ENCODE assay signal across 20 cellular contexts in the genomic region with DNA sequence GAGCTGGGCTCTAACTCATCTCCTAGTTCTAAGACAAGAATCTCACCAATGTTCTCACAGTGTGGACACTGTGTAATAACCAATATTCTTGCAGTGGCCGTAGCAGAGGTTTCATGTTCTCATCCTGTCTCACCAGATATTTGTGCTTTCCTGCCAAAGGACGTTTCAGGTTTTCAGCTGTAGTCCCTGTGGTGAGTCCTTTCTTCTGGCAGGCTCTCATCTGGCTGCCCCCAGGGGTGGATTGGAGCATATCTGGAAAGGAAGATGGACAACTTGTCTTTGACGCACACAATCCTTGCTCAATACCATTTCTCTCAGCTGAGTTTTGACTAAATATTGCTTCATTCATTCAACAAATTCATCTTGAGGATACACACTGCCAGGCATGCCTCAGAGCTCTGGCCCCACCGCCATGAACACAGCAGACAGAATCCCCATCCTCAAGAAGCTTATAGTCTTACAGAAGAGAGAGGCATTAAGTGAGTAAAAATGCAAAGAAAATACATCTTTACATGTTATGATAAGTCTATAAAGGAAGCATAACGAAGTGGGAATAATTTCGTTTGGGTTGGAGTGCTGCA. TPM values are rescaled to one million over a fixed set of nuclear protein-coding genes. Genes with fewer than 3 reads are reported as not detected.
A peak's percentile ranks its signal among the peaks of the same experiment; 100 is the strongest.
DNase-seq lines count a peak whose midpoint lies in the region; ATAC-seq and TF ChIP-seq lines count a peak whose summit lies in the region.
"Had no signal": no experiment of that assay in that cellular context is flagged by ENCODE, and none has a peak within 500 bp of the region (broad histone marks: within the 10 kb centered on the region; RNA-seq: fewer than 3 reads in every experiment).

No MANE protein-coding gene starts in this region.

- no peak overlapping the region for H2AFZ ChIP-seq in parathyroid adenoma

- no peak for TF ChIP-seq POLR2A in heart left ventricle (IDR thresholded peaks at IDR 0.05)
- TF ChIP-seq POLR2A in vagina (IDR thresholded peaks at IDR 0.05): no peak
- no peak for TF ChIP-seq POLR2A in spleen (IDR thresholded peaks at IDR 0.05)

- H3K9ac ChIP-seq in parathyroid adenoma: no peak overlapping the region

- no peaks in the 10 kb centered on the region for H3K27me3 ChIP-seq in heart left ventricle
- no peaks in the 10 kb centered on the region for H3K27me3 ChIP-seq in parathyroid adenoma (ENCODE audit: control insufficient read depth, insufficient read depth, low read length)
- H3K27me3 ChIP-seq in vagina: no peaks in the 10 kb centered on the region
- H3K27me3 ChIP-seq in spleen (replicated peaks in 1 of 7): peaks cover 0 to 9% (median 0%) of the 10 kb centered on the region in 7 donors

- H3K27ac ChIP-seq in heart left ventricle (peak overlapping the region; percentile 14 to 86 (median 70)), parathyroid adenoma (peak overlapping the region; percentile 57), vagina (peak overlapping the region; percentile 13), spleen (no peak overlapping the region)
- H3K27ac ChIP-seq: RWPE1, thoracic aorta, VCaP had no signal

- ATAC-seq in heart left ventricle: peak; percentile 21 to 82 (median 62)
- ATAC-seq in GM21737 (IDR thresholded peaks at IDR 0.05; ENCODE audit: unreplicated experiment): no peak
- ATAC-seq: stimulated activated naive B cell treated with anti-CD40 and anti-IgM and Interleukin-4, amounts not matched to agents 10 μg/mL and 1 μg/mL and 100 μg/mL, for 72 hours had no signal

- peaks cover 0 to 40% (median 19%) of the 10 kb centered on the region in 12 donors for H3K4me1 ChIP-seq in heart left ventricle
- no peaks in the 10 kb centered on the region for H3K4me1 ChIP-seq in parathyroid adenoma
- peaks cover 8% of the 10 kb centered on the region for H3K4me1 ChIP-seq in vagina
- H3K4me1 ChIP-seq in spleen: no peaks in the 10 kb centered on the region

- 49 to 61% (median 57%) methylated on average over 6 of the region's 6 CpGs for WGBS in heart left ventricle, 4 donors
- 61 to 87% (median 78%) methylated on average over 6 of the region's 6 CpGs for WGBS in spleen, 5 donors

- H3K4me3 ChIP-seq in epithelial cell of esophagus (ENCODE audit: low read length) (no peak overlapping the region), heart left ventricle (peak overlapping the region in 2 of 12 donors; percentile 21 to 27), parathyroid adenoma (ENCODE audit: low read depth, low read length) (no peak overlapping the region), vagina (no peak overlapping the region), spleen (no peak overlapping the region)
- H3K4me3 ChIP-seq: thoracic aorta had no signal

- H3K4me2 ChIP-seq in parathyroid adenoma (ENCODE audit: low read length): no peak overlapping the region

- no peaks in the 10 kb centered on the region for H3K79me2 ChIP-seq in parathyroid adenoma

- no peaks in the 10 kb centered on the region for H3K36me3 ChIP-seq in heart left ventricle
- no peaks in the 10 kb centered on the region for H3K36me3 ChIP-seq in parathyroid adenoma (ENCODE audit: control insufficient read depth, insufficient read depth, low read length)
- no peaks in the 10 kb centered on the region for H3K36me3 ChIP-seq in vagina
- no peaks in the 10 kb centered on the region for H3K36me3 ChIP-seq in spleen
- H3K36me3 ChIP-seq: thoracic aorta had no signal

- intact Hi-C loops in heart left ventricle (cut with DNase I) (loop anchor here in 1 of 10 donors (10.0 kb wide), 1 partner anchor 87 kb away; no protein-coding TSS in a partner anchor), vagina (cut with DNase I) (no loop called here), spleen (cut with DNase I; ENCODE audit: low total_unique reads) (no loop called here)

- H3K9me3 ChIP-seq in heart left ventricle: peaks cover 0 to 14% (median 3%) of the 10 kb centered on the region in 12 donors
- no peaks in the 10 kb centered on the region for H3K9me3 ChIP-seq in parathyroid adenoma (ENCODE audit: control insufficient read depth, low read length)
- no peaks in the 10 kb centered on the region for H3K9me3 ChIP-seq in vagina
- peaks cover 0 to 11% (median 4%) of the 10 kb centered on the region in 8 donors for H3K9me3 ChIP-seq in spleen

- TF ChIP-seq CTCF in epithelial cell of esophagus (IDR thresholded peaks at IDR 0.05; ENCODE audit: insufficient read depth, low read depth, low read length, missing control alignments) (no peak), heart left ventricle (IDR thresholded peaks at IDR 0.05) (no peak), parathyroid adenoma (IDR thresholded peaks at IDR 0.05) (no peak), vagina (IDR thresholded peaks at IDR 0.05) (no peak), spleen (IDR thresholded peaks at IDR 0.05 in 8 of 11, conservative IDR thresholded peaks at IDR 0.05 in 3 of 11) (no peak)

- peak; percentile 60 for DNase-seq in epithelial cell of esophagus (ENCODE audit: low read depth)
- DNase-seq in heart left ventricle: peak in 4 of 5 donors; percentile 49 to 78 (median 64)
- no peak for DNase-seq in vagina (ENCODE audit: extremely low spot score in 2 of 2)
- no peak for DNase-seq in amygdala (lab: John Stamatoyannopoulos, UW)
- no peak for DNase-seq in spleen
- DNase-seq: activated CD4-positive, alpha-beta T cell treated with anti-CD3 and anti-CD28 coated beads, Interleukin-2, amount 10 ng/mL, durations not matched to agents 24 days and 14 days; activated naive CD4-positive, alpha-beta T cell treated with anti-CD3 and anti-CD28 coated beads, Interleukin-2, amount 10 ng/mL, durations not matched to agents 7 days and 5 days; activated T-cell treated with anti-CD3 and anti-CD28 coated beads, Interleukin-2, amount 50 U/mL, for 48 hours; anterior cingulate cortex; CD4-positive, CD25-positive, alpha-beta regulatory T cell; NCI-H1105; NCI-H2029 treated with DMSO at 0.1 percent for 48 hours; stimulated activated CD4-positive, alpha-beta T cell treated with anti-CD3 and anti-CD28 coated beads, Interleukin-4, amount 100 ng/mL, for 1 hour; stimulated activated naive B cell treated with anti-CD40 and anti-IgM and Interleukin-4, amounts not matched to agents 10 μg/mL and 1 μg/mL and 100 μg/mL, for 72 hours had no signal

RNA-seq across cellular contexts. Expression of a gene that starts 33.8 kb away (rescaled TPM):
- 10 to 100 TPM; 16.1 to 47.1 (median 25.8) TPM for total RNA-seq in heart left ventricle
- polyA plus RNA-seq in heart left ventricle: 10 to 100 TPM; 11.8 to 37.9 TPM
- 30.9 TPM for total RNA-seq in vagina
- total RNA-seq in spleen: 1 to 10 TPM in 6 of 7 donors, under 1 TPM in 1; 0.85 to 2.5 (median 1.6) TPM
- 1 to 10 TPM in 1 of 3 donors, under 1 TPM in 2; 0.26 to 1.0 (median 0.49) TPM for polyA plus RNA-seq in spleen
- polyA plus RNA-seq: CD4-positive, CD25-positive, alpha-beta regulatory T cell; IgD-negative memory B cell had no signal

Comparison
In these comparisons a context has a peak if more than half of its experiments do, and no peak if none do; other contexts are left out.
1. DNase-seq: peak in epithelial cell of esophagus (single experiment) and heart left ventricle (4 of 5); none in vagina (0 of 2), amygdala (0 of 56) and spleen (single experiment).
2. H3K27ac ChIP-seq: peak in heart left ventricle (12 of 12), parathyroid adenoma (single experiment) and vagina (single experiment); none in spleen (0 of 8).